1 cellular context compared by ENCODE assay signal in the genomic region with DNA sequence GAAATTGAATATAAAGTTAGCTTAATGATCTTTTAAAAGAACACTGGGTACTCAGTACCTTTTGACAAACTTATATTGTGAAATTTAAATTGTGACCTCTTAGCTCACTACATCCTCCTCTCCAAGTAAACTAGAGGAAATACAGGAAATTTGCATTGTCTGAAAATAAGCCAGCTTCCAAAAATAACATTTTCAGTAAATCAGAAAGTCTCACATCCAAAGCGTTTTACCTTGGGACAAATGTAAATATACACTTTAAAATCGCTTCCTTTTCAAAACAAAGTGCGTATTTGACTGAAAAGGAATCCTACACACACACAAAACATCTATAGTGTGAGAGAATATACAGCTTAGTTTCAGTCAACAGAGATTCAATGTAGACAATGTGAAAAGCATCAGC.
TF ChIP-seq lines count a peak whose summit lies in the region.

No MANE protein-coding gene starts in this region.

TF ChIP-seq in endothelial cell of umbilical vein, 7 proteins besides CTCF, POLR2A, EP300 and RAD21:
- TF ChIP-seq JUN (IDR thresholded peaks at IDR 0.05; ENCODE audit: borderline replicate concordance, insufficient read depth, insufficient read length, low read depth) (no peak), FOS (IDR thresholded peaks at IDR 0.05; ENCODE audit: borderline replicate concordance, insufficient read depth, low read length) (no peak), EZH2 (IDR thresholded peaks at IDR 0.05; ENCODE audit: borderline replicate concordance, low read depth, low read length, severe bottlenecking) (no peak), GATA2 (IDR thresholded peaks at IDR 0.05; ENCODE audit: insufficient read depth, insufficient read length, low read depth, low read length) (no peak), POLR2AphosphoS5 (IDR thresholded peaks at IDR 0.05; ENCODE audit: insufficient read depth, low read depth, low read length) (no peak)
